ENCODE assay signal across 8 cellular contexts in the genomic region with DNA sequence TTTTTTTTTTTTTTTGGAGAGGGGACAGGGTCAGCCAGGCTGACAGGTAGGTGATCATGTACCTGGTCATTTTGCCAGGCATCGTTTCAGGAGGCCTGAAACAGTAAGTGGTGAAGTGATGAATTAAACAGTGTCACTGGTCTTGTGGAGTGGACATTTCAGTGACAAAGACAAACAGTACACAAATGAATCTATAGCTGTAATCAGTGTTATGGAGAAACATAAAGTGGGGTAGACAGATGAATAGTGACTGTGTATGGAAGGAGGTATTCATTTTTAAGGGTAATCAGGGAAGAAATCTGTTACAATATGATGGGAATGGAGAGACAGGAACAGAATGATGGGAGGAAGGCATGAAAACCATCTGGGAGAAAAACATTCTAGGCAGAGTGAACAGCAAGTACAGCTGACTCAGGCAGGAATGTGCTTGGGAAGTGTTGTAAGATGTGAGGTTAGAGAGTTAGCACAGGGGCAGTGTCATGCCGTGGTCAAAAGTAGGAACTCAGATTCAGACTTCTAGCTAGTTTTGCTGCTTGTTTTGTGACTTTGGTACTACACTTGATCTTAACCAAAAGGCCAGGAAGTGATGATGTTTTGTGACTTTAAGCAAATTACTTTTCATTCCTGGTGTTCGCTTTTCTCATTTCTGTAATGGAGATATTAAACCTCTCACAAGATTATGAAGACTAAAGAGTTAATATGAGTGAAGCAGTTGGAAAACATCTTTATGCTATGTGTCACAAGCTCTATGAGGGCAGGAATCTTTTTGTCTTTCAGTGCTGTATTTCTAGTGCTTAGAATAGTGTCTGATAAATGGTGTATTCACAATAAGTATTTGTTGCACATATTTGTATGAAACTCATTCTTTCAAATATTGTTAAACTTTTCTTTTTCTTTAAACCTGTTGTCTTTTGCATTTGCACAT. TPM values are rescaled to one million over a fixed set of nuclear protein-coding genes. Genes with fewer than 3 reads are reported as not detected.
A peak's percentile ranks its signal among the peaks of the same experiment; 100 is the strongest.
DNase-seq lines count a peak whose midpoint lies in the region; ATAC-seq, FAIRE-seq and TF ChIP-seq lines count a peak whose summit lies in the region.

No MANE protein-coding gene starts in this region.

- H3K9ac ChIP-seq in GM12878 (ENCODE audit: control insufficient read depth, insufficient read depth, low read length), result peak overlapping the region; percentile 12; the same call in 1 of the 2 replicates

- peak overlapping the region; percentile 92 for H3K27ac ChIP-seq in CD4-positive, CD25-positive, alpha-beta regulatory T cell (ENCODE audit: insufficient read depth, low read length, poor library complexity, severe bottlenecking)
- peak overlapping the region; percentile 49 for H3K27ac ChIP-seq in GM12878 (ENCODE audit: control insufficient read depth, insufficient read depth)
- H3K27ac ChIP-seq in lung (ENCODE audit: low read depth in 1 of 2, low read length in 1 of 2), result peak overlapping the region; percentile 6 to 74

- FAIRE-seq in GM12878 (lab: Jason Lieb, UNC), result no peak

- no peaks in the 10 kb centered on the region for H3K27me3 ChIP-seq in CD4-positive, CD25-positive, alpha-beta regulatory T cell (ENCODE audit: control insufficient read depth, insufficient read depth, low read length)
- H3K27me3 ChIP-seq in GM12878 (replicated peaks in 1 of 2; ENCODE audit: control insufficient read depth in 2 of 2, insufficient read depth in 2 of 2, low read length in 1 of 2) (no peaks in the 10 kb centered on the region), lung (ENCODE audit: control insufficient read depth, insufficient read depth) (no peaks in the 10 kb centered on the region)

- peaks cover 4% of the 10 kb centered on the region for H3K36me3 ChIP-seq in CD4-positive, CD25-positive, alpha-beta regulatory T cell (ENCODE audit: control insufficient read depth, insufficient read depth, low read length)
- H3K36me3 ChIP-seq in GM12878 (ENCODE audit: control insufficient read depth in 2 of 2, insufficient read depth in 2 of 2, low read length in 1 of 2) (peaks cover 1 to 6% of the 10 kb centered on the region in 2 experiments; a peak in 2 of 4 replicates), lung (ENCODE audit: control insufficient read depth in 2 of 2, insufficient read depth in 2 of 2, low read length in 2 of 2) (peaks cover 0 to 2% of the 10 kb centered on the region in 2 donors)

- intact Hi-C loops in GM12878 (cut with micrococcal nuclease; ENCODE audit: unreplicated experiment), result no loop called here

- peaks cover 48% of the 10 kb centered on the region for H3K4me1 ChIP-seq in CD4-positive, CD25-positive, alpha-beta regulatory T cell (ENCODE audit: control insufficient read depth, insufficient read depth, low read length, poor library complexity, severe bottlenecking)
- H3K4me1 ChIP-seq in GM12878 (ENCODE audit: control insufficient read depth, insufficient read depth, low read length) (peaks cover 25% of the 10 kb centered on the region), lung (ENCODE audit: control insufficient read depth in 2 of 2, insufficient read depth in 2 of 2, low read length in 2 of 2) (peaks cover 8 to 32% of the 10 kb centered on the region in 2 donors)

- peaks cover 45 to 79% (median 63%) of the 10 kb centered on the region in 4 donors for H3K4me1 Mint-ChIP-seq in CD4-positive, CD25-positive, alpha-beta regulatory T cell

- H3K4me3 ChIP-seq in CD4-positive, CD25-positive, alpha-beta regulatory T cell (ENCODE audit: low read depth, low read length), result peak overlapping the region; percentile 95
- H3K4me3 ChIP-seq in GM12878 (no peak overlapping the region; the same call in 1 of the 2 replicates), lung (no peak overlapping the region)

- peaks cover 77% of the 10 kb centered on the region for H3K79me2 ChIP-seq in GM12878 (ENCODE audit: control insufficient read depth, insufficient read depth, low read length)

- WGBS in GM12878 (ENCODE audit: insufficient coverage, insufficient replicate concordance, low lambda C conversion rate, missing lambda C conversion rate), result 64% methylated on average over 3 of the region's 3 CpGs
- WGBS in lung, 2 donors, result 59 to 66% methylated on average over 3 of the region's 3 CpGs

- no peak for TF ChIP-seq RAD21 in GM12878 (IDR thresholded peaks at IDR 0.05; ENCODE audit: insufficient read depth, low read depth, low read length)

- in situ Hi-C loops in GM12878 (cut with MboI), result no loop called here

- peak in 1 of 2 donors; percentile 14 for ATAC-seq in CD4-positive, CD25-positive, alpha-beta regulatory T cell (ENCODE audit: low read depth in 2 of 2)
- ATAC-seq in GM12878 (peak; percentile 33), lung (ENCODE audit: insufficient read depth, low FRiP score) (peak; percentile 84), HG03469 (IDR thresholded peaks at IDR 0.05; ENCODE audit: unreplicated experiment) (no peak), GM21515 (IDR thresholded peaks at IDR 0.05; ENCODE audit: unreplicated experiment) (no peak)

- no peak for TF ChIP-seq POLR2A in GM12878 (IDR thresholded peaks at IDR 0.05; ENCODE audit: low read depth, low read length)

- H2AFZ ChIP-seq in GM12878 (ENCODE audit: control insufficient read depth, low read depth, low read length), result no peak overlapping the region

- H3K27me3 Mint-ChIP-seq in CD4-positive, CD25-positive, alpha-beta regulatory T cell, result no peaks in the 10 kb centered on the region

- peak overlapping the region; percentile 38 to 63 (median 50) for H3K4me3 Mint-ChIP-seq in CD4-positive, CD25-positive, alpha-beta regulatory T cell

- H3K27ac Mint-ChIP-seq in CD4-positive, CD25-positive, alpha-beta regulatory T cell, result peak overlapping the region; percentile 72 to 96 (median 89)

- peak overlapping the region; percentile 51 for H3K4me2 ChIP-seq in GM12878 (ENCODE audit: control insufficient read depth, insufficient read depth)

- CTCF ChIA-PET in GM12878 (lab: Yijun Ruan, JAX), result interaction anchor here (0.7 kb wide), 1 partner anchor 12 kb away, joined by 3 read pairs; no protein-coding TSS in a partner anchor

- TF ChIP-seq EP300 in GM12878 (IDR thresholded peaks at IDR 0.05; ENCODE audit: borderline replicate concordance in 1 of 2, control insufficient read depth in 1 of 2, low read depth in 2 of 2, low read length in 2 of 2), result no peak

- SMC1A ChIA-PET in GM12878 (lab: Charles Lee; ENCODE audit: uncharacterized antibody, unreplicated experiment), result interaction anchor here (0.8 to 1.6 kb wide), 4 partner anchors 9 to 21 kb away, joined by 3 to 6 read pairs (median 3); no protein-coding TSS in a partner anchor

- peak in 2 of 3 donors; percentile 20 to 44 for DNase-seq in CD4-positive, CD25-positive, alpha-beta regulatory T cell
- DNase-seq in HS-27A (ENCODE audit: low read depth) (peak; percentile 72), GM12878 (ENCODE audit: low read depth, low spot score) (no peak), lung (ENCODE audit: low spot score) (peak; percentile 42), GM19240 (ENCODE audit: insufficient read length, low spot score) (no peak), NCI-H1930 (lab: John Stamatoyannopoulos, UW) (no peak)

- POLR2A ChIA-PET in GM12878 (lab: Charles Lee), result no interaction called here

- H4K20me1 ChIP-seq in GM12878 (ENCODE audit: control insufficient read depth, insufficient read depth), result no peaks in the 10 kb centered on the region

- H3K9me3 ChIP-seq in CD4-positive, CD25-positive, alpha-beta regulatory T cell (ENCODE audit: control insufficient read depth in 2 of 2, low read length in 2 of 2), result no peaks in the 10 kb centered on the region
- no peaks in the 10 kb centered on the region; the same call in 2 of the 3 replicates for H3K9me3 ChIP-seq in GM12878 (replicated peaks; ENCODE audit: control insufficient read depth, insufficient read depth, low read length)
- no peaks in the 10 kb centered on the region for H3K9me3 ChIP-seq in lung (ENCODE audit: control insufficient read depth in 2 of 2, insufficient read depth in 1 of 2, low read length in 1 of 2)

- BruUV-seq in GM12878 (replicated peaks; lab: Mats Ljungman, UMichigan), result no TSS peak

- H3K9me3 Mint-ChIP-seq in CD4-positive, CD25-positive, alpha-beta regulatory T cell, result no peaks in the 10 kb centered on the region

- RAD21 ChIA-PET in GM12878 (lab: Charles Lee; ENCODE audit: unreplicated experiment), result no interaction called here

- no peak for TF ChIP-seq CTCF in GM12878 (IDR thresholded peaks at IDR 0.05 in 2 of 3, conservative IDR thresholded peaks at IDR 0.05 in 1 of 3; ENCODE audit: control insufficient read depth in 2 of 3, extremely low read depth in 1 of 3, insufficient read depth in 1 of 3, low read depth in 3 of 3, low read length in 3 of 3)
- TF ChIP-seq CTCF in lung (IDR thresholded peaks at IDR 0.05; ENCODE audit: control extremely low read depth, extremely low read depth), result no peak

- H3K36me3 Mint-ChIP-seq in CD4-positive, CD25-positive, alpha-beta regulatory T cell, result peaks cover 3% of the 10 kb centered on the region

TF ChIP-seq in GM12878, 131 proteins besides CTCF, POLR2A, EP300 and RAD21 (continues in another document):
- TF ChIP-seq SIX5 (IDR thresholded peaks at IDR 0.05; ENCODE audit: low read depth, low read length, severe bottlenecking) (no peak), TAF1 (IDR thresholded peaks at IDR 0.05; ENCODE audit: borderline replicate concordance, low read depth, low read length) (no peak)

RNA-seq across cellular contexts. Expression of a gene that starts 43.4 kb away (rescaled TPM):
- total RNA-seq in CD4-positive, CD25-positive, alpha-beta regulatory T cell, result 89.7 TPM
- 10 to 100 TPM; 10.0 to 22.2 (median 13.7) TPM for polyA plus RNA-seq in CD4-positive, CD25-positive, alpha-beta regulatory T cell
- 93.7 and 101 TPM in 2 replicates for total RNA-seq in GM12878 (2013; cell fraction: nucleolus; rRNA removed)
- total RNA-seq in GM12878 (2014; rRNA removed) (43.7 and 46.4 TPM in 2 replicates), GM12878 (2014; rRNA removed; fragmentation: Illumina TruSeq; extraction: Trizol) (47.8 and 52.5 TPM in 2 replicates), GM12878 (2021) (50.7 and 54.5 TPM in 2 replicates), lung (100 to 1,000 TPM; 136 to 228 TPM)
- polyA plus RNA-seq in GM12878 (2011; ENCODE audit: low read depth), result 28.6 TPM
- polyA plus RNA-seq in GM12878 (2011; rRNA removed) (62.3 and 68.4 TPM in 2 replicates), GM12878 (2014; fragmentation: Illumina TruSeq; extraction: Trizol) (54.6 and 72.5 TPM in 2 replicates), GM12878 (2014; fragmentation: Nextera tagmentation; extraction: Ambion mirVana) (10 to 100 TPM; 10.7 to 27.1 TPM), GM12878 (2014; rRNA removed) (31.4 and 35.0 TPM in 2 replicates), GM12878 (2016; fragmentation: Nextera tagmentation; extraction: Ambion mirVana) (1 to 10 TPM; 4.7 to 4.8 TPM), lung (10 to 100 TPM; 20.6 to 91.1 TPM)
- polyA plus RNA-seq in GM12878 (2011; cell fraction: cytosol; rRNA removed), result 73.9 and 89.7 TPM in 2 replicates
- 42.5 and 60.8 TPM in 2 replicates for polyA plus RNA-seq in GM12878 (2011; cell fraction: nucleus; rRNA removed)
- polyA plus RNA-seq in GM12878 (2012), result 15.4 and 24.9 TPM in 2 replicates
- 203 and 222 TPM in 2 replicates for polyA minus RNA-seq in GM12878 (2011; rRNA and poly(A)+ RNA removed)
- 55.9 and 69.2 TPM in 2 replicates for polyA minus RNA-seq in GM12878 (2011; cell fraction: cytosol; rRNA and poly(A)+ RNA removed)
- 55.2 and 80.6 TPM in 2 replicates for polyA minus RNA-seq in GM12878 (2011; cell fraction: nucleus; rRNA and poly(A)+ RNA removed)

Comparison
In these comparisons a context has a peak if more than half of its experiments do, and no peak if none do; other contexts are left out.
1. ATAC-seq: peak in GM12878 (single experiment) and lung (single experiment); none in HG03469 (single experiment) and GM21515 (single experiment).
2. DNase-seq: peak in CD4-positive, CD25-positive, alpha-beta regulatory T cell (2 of 3), HS-27A (single experiment) and lung (single experiment); none in GM12878 (single experiment), GM19240 (single experiment) and NCI-H1930 (0 of 2).
3. H3K27ac ChIP-seq: peak in every context shown above with its lines; median percentile 92 in CD4-positive, CD25-positive, alpha-beta regulatory T cell; 49 in GM12878; 40 in lung.